Comparison of ENCODE assay signal across 23 cellular contexts in the genomic region with DNA sequence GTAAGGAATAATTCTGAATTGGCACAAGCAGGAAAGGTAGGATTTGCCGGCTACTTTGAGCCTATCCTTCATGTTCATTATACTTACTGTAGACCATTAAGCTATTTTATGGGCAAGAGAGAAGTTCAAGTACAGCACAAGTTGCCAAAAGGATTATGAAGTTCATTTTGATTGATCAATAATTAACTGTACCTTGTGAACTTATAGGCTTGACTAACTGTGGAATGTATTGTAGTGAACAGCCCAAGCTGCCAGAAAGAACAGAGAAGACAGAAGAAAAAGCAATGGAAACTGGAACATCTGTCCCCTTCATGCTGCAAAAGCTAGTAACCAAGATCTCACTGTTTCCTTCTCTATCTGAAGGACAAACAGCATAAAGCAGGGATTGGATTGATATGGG.
"Had no signal": no experiment of that assay in that cellular context is flagged by ENCODE, and none has a peak within 500 bp of the region (broad histone marks: within the 10 kb centered on the region; RNA-seq: fewer than 3 reads in every experiment).

No MANE protein-coding gene starts in this region.

- H3K9me3 ChIP-seq: SJSA1, SK-N-SH had no signal

- H3K9ac ChIP-seq: KMS-11, SK-N-SH had no signal

- H3K27ac ChIP-seq: HL-60, KMS-11, SJSA1 had no signal

- H3K36me3 ChIP-seq: SJSA1 had no signal

- ATAC-seq: K562 had no signal

- H3K4me2 ChIP-seq: KMS-11, SK-N-SH had no signal

- H3K27me3 ChIP-seq: SJSA1 had no signal

- H3K4me3 ChIP-seq: K562, SJSA1 had no signal

- DNase-seq: Kasumi-1, MM.1S, NCI-H1092 treated with DMSO at 0.1 percent for 48 hours, NCI-H1436, NCI-H187, NCI-H2029, NCI-H2081 treated with DMSO at 0.1 percent for 48 hours, NCI-H2171, NCI-H226, NCI-H446, NCI-H510A, NCI-H524 treated with DMSO at 0.1 percent for 48 hours, NCI-H69, NCI-H774, Right ventricle myocardium superior, RPMI8226, SIG-M5, SK-N-SH, SW 1271 had no signal

- H3K4me1 ChIP-seq: SJSA1 had no signal
